6 cellular contexts compared by ENCODE assay signal in genomic region chrX:154140206-154140605, GRCh38. TPM values are rescaled to one million over a fixed set of nuclear protein-coding genes. Genes with fewer than 3 reads are reported as not detected.
"Had no signal": no experiment of that assay in that cellular context is flagged by ENCODE, and none has a peak within 500 bp of the region (broad histone marks: within the 10 kb centered on the region; RNA-seq: fewer than 3 reads in every experiment).

No MANE protein-coding gene starts in this region.

- H3K27ac Mint-ChIP-seq: GM23338, H9 had no signal

- H3K4me3 ChIP-seq: GM23338 had no signal

- ATAC-seq: GM23338 had no signal

- H3K9me3 Mint-ChIP-seq: GM23338 had no signal

- H3K4me3 Mint-ChIP-seq: GM23338, H9 had no signal

- DNase-seq: H9, HCEC 1CT, IMR-90 had no signal

RNA-seq across cellular contexts. Expression of gene OPN1LW, which starts 3.8 kb away (rescaled TPM):
- total RNA-seq: GM23338, H1, H9, HT-29, IMR-90 had no signal
- polyA plus RNA-seq: GM23338, H1, IMR-90 had no signal

RNA-seq across cellular contexts. Expression of gene OPN1MW, which starts 42.2 kb away (rescaled TPM):
- total RNA-seq: GM23338, H1, H9, HT-29, IMR-90 had no signal
- polyA plus RNA-seq: GM23338, H1, IMR-90 had no signal
